Comparison of ENCODE assay signal across 8 cellular contexts in the genomic region with DNA sequence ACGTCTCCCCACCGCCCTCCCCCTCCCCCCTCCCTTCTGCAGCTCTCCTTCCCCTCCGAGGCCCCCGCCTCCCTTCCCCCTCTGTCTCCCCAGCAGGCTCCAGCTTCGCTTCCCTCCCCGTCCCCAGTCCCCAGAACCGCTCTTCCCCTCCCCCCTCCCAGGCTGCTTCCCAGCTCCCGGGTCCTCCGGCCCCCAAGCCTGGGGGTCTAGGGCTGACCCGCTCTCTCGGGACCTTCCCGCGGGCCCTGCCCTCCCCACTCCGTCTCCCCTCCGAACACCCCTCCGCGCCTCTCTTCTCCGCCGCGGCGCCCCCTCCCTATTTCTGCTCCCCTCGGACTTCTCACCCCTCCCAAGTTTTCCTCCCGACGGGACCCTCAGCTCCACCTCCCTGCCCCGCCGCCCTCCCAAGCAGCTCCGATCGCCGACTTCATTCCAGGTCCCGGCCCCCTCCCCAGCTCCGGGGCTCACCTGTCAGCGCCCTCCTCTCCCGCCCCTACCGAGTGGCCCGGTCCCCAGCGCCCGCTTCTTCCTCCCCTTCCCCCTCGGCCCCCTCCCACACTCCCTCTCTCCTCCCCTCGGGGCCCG. TPM values are rescaled to one million over a fixed set of nuclear protein-coding genes. Genes with fewer than 3 reads are reported as not detected.
DNase-seq lines count a peak whose midpoint lies in the region; ATAC-seq and TF ChIP-seq lines count a peak whose summit lies in the region.

No MANE protein-coding gene starts in this region.

- no peaks in the 10 kb centered on the region for H3K79me2 ChIP-seq in H9 (ENCODE audit: insufficient read depth, low read length)

- no peaks in the 10 kb centered on the region for H3K36me3 Mint-ChIP-seq in H9 (ENCODE audit: insufficient read depth in 1 of 3, low read depth in 3 of 3)
- no peaks in the 10 kb centered on the region for H3K36me3 Mint-ChIP-seq in activated T-helper 17 cell treated with anti-CD3 and anti-CD28 coated beads, Interleukin-2, amount 50 U/mL, for 72 hours (ENCODE audit: low read depth)

- H4K5ac ChIP-seq in H9 (ENCODE audit: insufficient read length, low read depth, low read length) = no peak overlapping the region

- no peak overlapping the region for H3K14ac ChIP-seq in H9 (ENCODE audit: insufficient read depth, low read length)

- no peak overlapping the region for H2AFZ ChIP-seq in H9 (ENCODE audit: low read length)

- H3K4me3 Mint-ChIP-seq in H9 = peak overlapping the region; percentile 61 to 81
- H3K4me3 Mint-ChIP-seq in activated T-helper 17 cell treated with anti-CD3 and anti-CD28 coated beads, Interleukin-2, amount 50 U/mL, for 72 hours = peak overlapping the region; percentile 65

- no peak overlapping the region for H3K18ac ChIP-seq in H9 (ENCODE audit: insufficient read length, low read depth, low read length)

- H3K27me3 ChIP-seq in H9 (ENCODE audit: insufficient read depth, low read length) (peaks cover 50% of the 10 kb centered on the region), spleen (replicated peaks in 1 of 7) (peaks cover 0 to 18% (median 0%) of the 10 kb centered on the region in 7 donors)

- H3K23me2 ChIP-seq in H9 (ENCODE audit: insufficient read length, low read depth, low read length, poor library complexity, severe bottlenecking) = peaks cover 15% of the 10 kb centered on the region

- no peak overlapping the region for H3K4ac ChIP-seq in H9 (ENCODE audit: low read depth, low read length)

- no peaks in the 10 kb centered on the region for H3K9me3 Mint-ChIP-seq in H9
- H3K9me3 Mint-ChIP-seq in activated T-helper 17 cell treated with anti-CD3 and anti-CD28 coated beads, Interleukin-2, amount 50 U/mL, for 72 hours = no peaks in the 10 kb centered on the region

- H3K36me3 ChIP-seq in spleen = peaks cover 0 to 35% (median 18%) of the 10 kb centered on the region in 6 donors

- H3K56ac ChIP-seq in H9 (ENCODE audit: insufficient read length, low read depth, low read length) = no peak overlapping the region

- no peak overlapping the region for H4K91ac ChIP-seq in H9 (ENCODE audit: insufficient read length, low read depth, low read length)

- H3K79me1 ChIP-seq in H9 (ENCODE audit: insufficient read depth, low read depth, low read length, poor library complexity, severe bottlenecking) = no peaks in the 10 kb centered on the region

- peak overlapping the region; percentile 34 for H3K4me2 ChIP-seq in H9 (ENCODE audit: insufficient read depth, insufficient read length, low read length)

- no peak for DNase-seq in AG04449 (ENCODE audit: low read depth, low spot score)
- DNase-seq in H9 = peak; percentile 54
- peak; percentile 93 for DNase-seq in spleen
- DNase-seq in activated CD4-positive, CD25-positive, alpha-beta regulatory T cell (lab: John Stamatoyannopoulos, UW) = no peak

- POLR2A ChIA-PET in AG04449 (lab: Yijun Ruan, JAX) = no interaction called here

- H3K9me3 ChIP-seq in H9 (ENCODE audit: control insufficient read depth, low read depth, low read length) (no peaks in the 10 kb centered on the region), spleen (no peaks in the 10 kb centered on the region)

- no peak overlapping the region for H2BK12ac ChIP-seq in H9 (ENCODE audit: insufficient read length, low read depth, low read length)

- H3K4me1 ChIP-seq in H9 (ENCODE audit: insufficient read depth, low read length) (no peaks in the 10 kb centered on the region), spleen (peaks cover 23 to 73% (median 42%) of the 10 kb centered on the region in 6 donors)

- H2BK5ac ChIP-seq in H9 (ENCODE audit: insufficient read length, low read length) = no peak overlapping the region

- peaks cover 89% of the 10 kb centered on the region for H3K27me3 Mint-ChIP-seq in H9 (ENCODE audit: low read depth)
- H3K27me3 Mint-ChIP-seq in activated T-helper 17 cell treated with anti-CD3 and anti-CD28 coated beads, Interleukin-2, amount 50 U/mL, for 72 hours = no peaks in the 10 kb centered on the region

- no peak overlapping the region for H2AK5ac ChIP-seq in H9 (ENCODE audit: insufficient read length, low read length)

- ATAC-seq in activated T-helper 17 cell treated with anti-CD3 and anti-CD28 coated beads, Interleukin-2, amount 50 U/mL, for 72 hours (replicated peaks) = no peak
- ATAC-seq in HG03175 (IDR thresholded peaks at IDR 0.05; ENCODE audit: unreplicated experiment) = no peak
- no peak for ATAC-seq in HG02642 (IDR thresholded peaks at IDR 0.05; ENCODE audit: poor library complexity, unreplicated experiment)

- H3K23ac ChIP-seq in H9 (ENCODE audit: insufficient read length, low read depth, low read length) = no peak overlapping the region

- peaks cover 6 to 24% of the 10 kb centered on the region in 2 experiments for H3K4me1 Mint-ChIP-seq in H9
- no peaks in the 10 kb centered on the region for H3K4me1 Mint-ChIP-seq in activated T-helper 17 cell treated with anti-CD3 and anti-CD28 coated beads, Interleukin-2, amount 50 U/mL, for 72 hours

- no peaks in the 10 kb centered on the region for H4K20me1 ChIP-seq in H9 (ENCODE audit: control insufficient read depth, insufficient read depth, insufficient read length)

- intact Hi-C loops in spleen (cut with DNase I; ENCODE audit: low total_unique reads) = no loop called here

- H2BK15ac ChIP-seq in H9 (ENCODE audit: low read depth, low read length) = no peak overlapping the region

- H4K8ac ChIP-seq in H9 (replicated peaks; ENCODE audit: insufficient read length, low read depth, low read length) = no peak overlapping the region

- H2BK120ac ChIP-seq in H9 (ENCODE audit: low read depth, low read length, poor library complexity, severe bottlenecking) = no peak overlapping the region

- H3T11ph ChIP-seq in H9 (ENCODE audit: low read length) = no peak overlapping the region

- CTCF ChIA-PET in AG04449 (lab: Yijun Ruan, JAX) = no interaction called here

- no peak overlapping the region for H3K9ac ChIP-seq in H9 (ENCODE audit: extremely low read depth, insufficient read length, low read length)

- TF ChIP-seq CTCF in AG04449 (IDR thresholded peaks at IDR 0.05; ENCODE audit: insufficient read depth, low read length, missing control alignments) = no peak
- TF ChIP-seq CTCF in H9 (conservative IDR thresholded peaks at IDR 0.05) = no peak
- TF ChIP-seq CTCF in spleen (IDR thresholded peaks at IDR 0.05 in 8 of 11, conservative IDR thresholded peaks at IDR 0.05 in 3 of 11) = no peak

- H3K4me3 ChIP-seq in AG04449 (ENCODE audit: low read depth, low read length) (peak overlapping the region; percentile 69), iPS-11a (ENCODE audit: low read depth, low read length) (peak overlapping the region; percentile 43), spleen (peak overlapping the region; percentile 33 to 86 (median 58))

- no CpG with 5 or more reads among the region's 40 CpGs for WGBS in H9 (ENCODE audit: extremely low coverage, insufficient read length, low lambda C conversion rate)
- 1 to 2% (median 1%) methylated on average over 31 to 39 of the region's 40 CpGs for WGBS in spleen, 5 donors

- no peak overlapping the region for H3K27ac ChIP-seq in H9 (ENCODE audit: insufficient read length, low read depth, low read length)
- peak overlapping the region in 7 of 8 donors; percentile 64 to 96 (median 85) for H3K27ac ChIP-seq in spleen

- H2BK20ac ChIP-seq in H9 (ENCODE audit: low read depth, low read length, poor library complexity, severe bottlenecking) = no peak overlapping the region

- TF ChIP-seq POLR2A in spleen (IDR thresholded peaks at IDR 0.05) = no peak

- no peak overlapping the region; a peak in 1 of 7 replicates for H3K27ac Mint-ChIP-seq in H9
- no peak overlapping the region for H3K27ac Mint-ChIP-seq in activated T-helper 17 cell treated with anti-CD3 and anti-CD28 coated beads, Interleukin-2, amount 50 U/mL, for 72 hours

RNA-seq across cellular contexts. Expression of a gene that starts 1.1 kb away (rescaled TPM):
- total RNA-seq in H9 (2021) (0.31 and 0.35 TPM in 2 replicates), spleen (10 to 100 TPM; 25.5 to 48.5 (median 37.6) TPM)
- total RNA-seq in activated T-helper 17 cell treated with anti-CD3 and anti-CD28 coated beads, Interleukin-2, amount 50 U/mL, for 72 hours = under 1 TPM in 1 of 2 donors, not detected in 1; 0.42 TPM
- 10 to 100 TPM in 2 of 3 donors, 1 to 10 TPM in 1; 6.0 to 15.2 (median 12.8) TPM for polyA plus RNA-seq in spleen

Comparison
In these comparisons a context has a peak if more than half of its experiments do, and no peak if none do; other contexts are left out.
1. DNase-seq: peak in H9 (single experiment) and spleen (single experiment); none in AG04449 (single experiment) and activated CD4-positive, CD25-positive, alpha-beta regulatory T cell (0 of 4).
2. RNA of a gene that starts 1.1 kb away (total RNA-seq): 25.5 to 48.5 TPM in spleen; 0.42 TPM in activated T-helper 17 cell treated with anti-CD3 and anti-CD28 coated beads, Interleukin-2, amount 50 U/mL, for 72 hours and 0.31 to 0.35 TPM in H9; every median in the first group is over 10 times any median in the second.
3. Peak in every context shown above with its lines, with median percentiles within 50 percentile points of each other: H3K4me3 ChIP-seq.